8 cellular contexts compared by ENCODE assay signal in the genomic region with DNA sequence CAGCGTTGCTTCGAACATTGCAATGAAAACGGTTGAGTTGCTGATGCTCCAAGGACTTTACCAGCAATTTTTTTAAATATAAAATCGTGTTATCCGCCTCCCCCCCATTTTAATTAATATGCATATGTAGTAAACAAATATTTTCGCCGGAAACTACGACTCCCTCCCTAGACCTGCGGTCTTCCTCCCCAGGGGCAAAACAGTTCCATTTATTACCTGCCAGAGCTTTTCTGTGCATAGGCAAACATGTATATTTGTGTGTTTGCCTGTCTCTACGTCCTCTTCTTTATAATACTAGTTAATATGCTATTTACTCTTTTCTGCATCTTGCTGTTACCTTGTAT. TPM values are rescaled to one million over a fixed set of nuclear protein-coding genes. Genes with fewer than 3 reads are reported as not detected.
A peak's percentile ranks its signal among the peaks of the same experiment; 100 is the strongest.
DNase-seq lines count a peak whose midpoint lies in the region; ATAC-seq and TF ChIP-seq lines count a peak whose summit lies in the region.

No MANE protein-coding gene starts in this region.

- CTCF ChIA-PET in activated CD4-positive, alpha-beta T cell treated with anti-CD3 and anti-CD28 coated beads for 36 hours (lab: Charles Lee): interaction anchor here (0.8 to 2.7 kb wide), 11 partner anchors 11 to 363 kb away, joined by 3 to 11 read pairs (median 3); a partner anchor contains a TSS

- POLR2A ChIA-PET in activated CD4-positive, alpha-beta T cell treated with anti-CD3 and anti-CD28 coated beads for 36 hours (lab: Charles Lee): interaction anchor here (0.7 to 1.3 kb wide), 6 partner anchors 12 to 211 kb away, joined by 3 to 4 read pairs (median 3); a partner anchor contains a TSS

- intact Hi-C loops in activated CD4-positive, alpha-beta T cell treated with anti-CD3 and anti-CD28 coated beads for 36 hours (cut with DNase I, micrococcal nuclease): loop anchor here (1.0 to 5.0 kb wide), 9 partner anchors 20 to 1050 kb away; a partner anchor contains a TSS

- no peak overlapping the region for H3K4me3 Mint-ChIP-seq in activated CD4-positive, alpha-beta T cell treated with anti-CD3 and anti-CD28 coated beads for 36 hours

- no peaks in the 10 kb centered on the region for H3K27me3 Mint-ChIP-seq in activated CD4-positive, alpha-beta T cell treated with anti-CD3 and anti-CD28 coated beads for 36 hours

- H3K27ac Mint-ChIP-seq in activated CD4-positive, alpha-beta T cell treated with anti-CD3 and anti-CD28 coated beads for 36 hours: no peak overlapping the region

- peak overlapping the region; percentile 94 for H3K27ac ChIP-seq in neutrophil

- H3K4me1 Mint-ChIP-seq in activated CD4-positive, alpha-beta T cell treated with anti-CD3 and anti-CD28 coated beads for 36 hours: peaks cover 13% of the 10 kb centered on the region

- peaks cover 17% of the 10 kb centered on the region for H3K36me3 Mint-ChIP-seq in activated CD4-positive, alpha-beta T cell treated with anti-CD3 and anti-CD28 coated beads for 36 hours (ENCODE audit: low read depth)

- H3K4me1 ChIP-seq in neutrophil (ENCODE audit: control insufficient read depth in 1 of 2, insufficient read depth in 1 of 2, low read depth in 1 of 2, low read length in 1 of 2): peaks cover 40 to 45% of the 10 kb centered on the region in 2 experiments

- H3K4me3 ChIP-seq in cardiac fibroblast (replicated peaks in 1 of 2; ENCODE audit: low read depth in 2 of 2, low read length in 2 of 2): peak overlapping the region; percentile 67 to 95
- H3K4me3 ChIP-seq in neutrophil (ENCODE audit: low read depth in 1 of 2, low read length in 1 of 2): peak overlapping the region; percentile 71 to 92

- DNase-seq in activated CD4-positive, alpha-beta T cell treated with anti-CD3 and anti-CD28 coated beads for 36 hours: no peak
- DNase-seq in activated CD4-positive, alpha-beta T cell treated with anti-CD3 and anti-CD28 coated beads for 1 hour: no peak
- no peak for DNase-seq in cardiac fibroblast (ENCODE audit: low read depth in 2 of 2)
- DNase-seq in NCI-H2107 (lab: John Stamatoyannopoulos, UW): no peak
- no peak for DNase-seq in stimulated activated CD4-positive, alpha-beta T cell treated with anti-CD3 and anti-CD28 coated beads, Interleukin-4, amount 100 ng/mL, for 24 hours
- DNase-seq in ureter (ENCODE audit: low spot score): no peak

- H3K27me3 ChIP-seq in neutrophil: no peaks in the 10 kb centered on the region

- peak; percentile 4 for ATAC-seq in activated CD4-positive, alpha-beta T cell treated with anti-CD3 and anti-CD28 coated beads for 36 hours
- peak; percentile 8 for ATAC-seq in HG03175 (IDR thresholded peaks at IDR 0.05; ENCODE audit: unreplicated experiment)

- H3K9me3 Mint-ChIP-seq in activated CD4-positive, alpha-beta T cell treated with anti-CD3 and anti-CD28 coated beads for 36 hours (ENCODE audit: low read depth): peaks cover 5% of the 10 kb centered on the region

- H3K36me3 ChIP-seq in neutrophil: peaks cover 13% of the 10 kb centered on the region

- no peaks in the 10 kb centered on the region for H3K9me3 ChIP-seq in neutrophil

- TF ChIP-seq CTCF in cardiac fibroblast (IDR thresholded peaks at IDR 0.05; ENCODE audit: low read depth, low read length): no peak
- TF ChIP-seq CTCF in neutrophil (IDR thresholded peaks at IDR 0.05): no peak

RNA-seq across cellular contexts. Expression of a gene that starts 0.6 kb away (rescaled TPM):
- 100 to 1,000 TPM; 152 to 188 TPM for total RNA-seq in activated CD4-positive, alpha-beta T cell treated with anti-CD3 and anti-CD28 coated beads for 36 hours
- total RNA-seq in ureter: 62.2 TPM
